Comparison of ENCODE assay signal across 11 cellular contexts in the genomic region with DNA sequence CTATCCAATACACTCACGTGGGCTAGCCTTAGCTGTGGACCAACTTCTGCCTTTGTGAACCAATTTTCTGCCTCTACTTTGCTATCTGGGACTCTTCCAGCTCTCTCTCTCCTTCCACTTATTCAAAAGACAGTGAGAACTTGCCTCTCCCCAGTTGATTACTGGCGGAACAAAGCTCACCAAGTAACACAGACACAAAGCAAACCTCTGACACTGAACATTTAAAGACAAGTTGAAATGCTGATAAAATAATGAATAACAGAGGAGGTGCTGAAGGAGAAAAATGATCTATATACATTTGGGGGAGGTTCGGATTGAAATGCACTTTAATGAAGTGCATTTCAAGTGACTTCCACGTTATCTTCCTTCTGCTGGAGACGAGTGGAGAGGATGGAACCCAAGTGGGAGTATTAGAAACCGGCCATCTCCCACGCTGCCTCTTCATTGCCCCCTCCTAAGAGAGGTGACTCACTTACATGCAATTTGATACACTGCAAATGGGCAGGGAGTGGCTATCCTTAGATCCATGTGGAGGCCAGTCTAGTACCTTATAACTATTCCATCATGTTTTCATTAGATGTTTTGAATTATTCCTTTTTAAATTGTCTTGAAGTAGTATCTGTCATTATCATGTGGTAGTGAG. TPM values are rescaled to one million over a fixed set of nuclear protein-coding genes. Genes with fewer than 3 reads are reported as not detected.
A peak's percentile ranks its signal among the peaks of the same experiment; 100 is the strongest.
DNase-seq lines count a peak whose midpoint lies in the region; FAIRE-seq and TF ChIP-seq lines count a peak whose summit lies in the region.
"Had no signal": no experiment of that assay in that cellular context is flagged by ENCODE, and none has a peak within 500 bp of the region (broad histone marks: within the 10 kb centered on the region; RNA-seq: fewer than 3 reads in every experiment).

No MANE protein-coding gene starts in this region.

- H3K27me3 Mint-ChIP-seq in activated T-cell treated with anti-CD3 and anti-CD28 coated beads, Interleukin-2, amount 50 U/mL, for 24 hours = peaks cover 42% of the 10 kb centered on the region

- H3K9me1 ChIP-seq in endothelial cell of umbilical vein (replicated peaks; ENCODE audit: control insufficient read depth, extremely low read depth, insufficient read depth, low read length) = no peaks in the 10 kb centered on the region

- H3K4me1 ChIP-seq in endothelial cell of umbilical vein (ENCODE audit: control insufficient read depth, extremely low read depth, insufficient read depth, low read length) = no peaks in the 10 kb centered on the region
- peaks cover 11% of the 10 kb centered on the region for H3K4me1 ChIP-seq in osteoblast (ENCODE audit: insufficient read depth, low read length)

- H3K4me2 ChIP-seq in endothelial cell of umbilical vein (ENCODE audit: insufficient read depth, low read length) (no peak overlapping the region), osteoblast (ENCODE audit: insufficient read depth, low read length) (peak overlapping the region; percentile 69)

- H2AFZ ChIP-seq in endothelial cell of umbilical vein (ENCODE audit: low read depth, low read length) (no peak overlapping the region), osteoblast (ENCODE audit: low read length) (peak overlapping the region; percentile 48)

- CTCF ChIA-PET in endothelial cell of umbilical vein (lab: Charles Lee) = no interaction called here

- H4K20me1 ChIP-seq in endothelial cell of umbilical vein (replicated peaks; ENCODE audit: control insufficient read depth, extremely low read depth, insufficient read depth, low read length) (no peaks in the 10 kb centered on the region), osteoblast (ENCODE audit: insufficient read depth, low read length) (no peaks in the 10 kb centered on the region)

- no peak for TF ChIP-seq POLR2A in endothelial cell of umbilical vein (IDR thresholded peaks at IDR 0.05; ENCODE audit: low read depth, low read length)

- H3K4me3 Mint-ChIP-seq in activated T-cell treated with anti-CD3 and anti-CD28 coated beads, Interleukin-2, amount 50 U/mL, for 24 hours = no peak overlapping the region
- H3K4me3 Mint-ChIP-seq: naive thymus-derived CD8-positive, alpha-beta T cell had no signal

- no peaks in the 10 kb centered on the region for H3K36me3 Mint-ChIP-seq in activated T-cell treated with anti-CD3 and anti-CD28 coated beads, Interleukin-2, amount 50 U/mL, for 24 hours (ENCODE audit: low read depth)

- DNase-seq in EL (peak; percentile 81), OCI-M1 (lab: John Stamatoyannopoulos, UW) (peak; percentile 33), endothelial cell of umbilical vein (ENCODE audit: low read depth, low spot score) (no peak), osteoblast (ENCODE audit: insufficient read length, low spot score, missing footprints) (peak; percentile 89), NCI-H2171 treated with DMSO at 0.1 percent for 48 hours (lab: John Stamatoyannopoulos, UW) (no peak), DMS79 (lab: John Stamatoyannopoulos, UW) (no peak)
- DNase-seq in activated CD4-positive, alpha-beta T cell treated with anti-CD3 and anti-CD28 coated beads, Interleukin-2, amount 50 U/mL, for 48 hours = no peak
- no peak for DNase-seq in activated T-cell treated with anti-CD3 and anti-CD28 coated beads, Interleukin-2, amount 50 U/mL, for 24 hours
- DNase-seq: foreskin melanocyte; naive thymus-derived CD8-positive, alpha-beta T cell; NCI-H2171 had no signal

- peak; percentile 37 for FAIRE-seq in endothelial cell of umbilical vein (lab: Jason Lieb, UNC)

- intact Hi-C loops in endothelial cell of umbilical vein (cut with micrococcal nuclease) = no loop called here

- H3K27ac Mint-ChIP-seq in activated T-cell treated with anti-CD3 and anti-CD28 coated beads, Interleukin-2, amount 50 U/mL, for 24 hours = no peak overlapping the region
- H3K27ac Mint-ChIP-seq: naive thymus-derived CD8-positive, alpha-beta T cell had no signal

- H3K36me3 ChIP-seq in endothelial cell of umbilical vein (ENCODE audit: control insufficient read depth in 2 of 2, extremely low read depth in 1 of 2, insufficient read depth in 2 of 2, low read length in 2 of 2) (no peaks in the 10 kb centered on the region), osteoblast (ENCODE audit: insufficient read depth, low read length) (no peaks in the 10 kb centered on the region)

- dilution Hi-C loops in endothelial cell of umbilical vein (cut with MboI; ENCODE audit: extremely low pct_ligation_motif_present, low sequenced_read_pairs) = no loop called here

- H3K27me3 ChIP-seq in endothelial cell of umbilical vein (ENCODE audit: control insufficient read depth in 2 of 2, insufficient read depth in 2 of 2, low read length in 2 of 2) (peaks cover 24 to 45% of the 10 kb centered on the region in 2 experiments), osteoblast (ENCODE audit: insufficient read depth, low read length) (no peaks in the 10 kb centered on the region)

- no peak overlapping the region for H3K4me3 ChIP-seq in endothelial cell of umbilical vein (replicated peaks in 1 of 3; ENCODE audit: insufficient read depth in 1 of 3, low read depth in 1 of 3, low read length in 3 of 3)
- peak overlapping the region; percentile 27 for H3K4me3 ChIP-seq in osteoblast (ENCODE audit: insufficient read depth, low read length)

- H3K9ac ChIP-seq in endothelial cell of umbilical vein (replicated peaks; ENCODE audit: extremely low read depth, insufficient read depth, low read length) = no peak overlapping the region

- H3K9me3 Mint-ChIP-seq in activated T-cell treated with anti-CD3 and anti-CD28 coated beads, Interleukin-2, amount 50 U/mL, for 24 hours = peaks cover 8% of the 10 kb centered on the region

- no peaks in the 10 kb centered on the region for H3K4me1 Mint-ChIP-seq in activated T-cell treated with anti-CD3 and anti-CD28 coated beads, Interleukin-2, amount 50 U/mL, for 24 hours (ENCODE audit: low read depth)
- H3K4me1 Mint-ChIP-seq: naive thymus-derived CD8-positive, alpha-beta T cell had no signal

- BruUV-seq in endothelial cell of umbilical vein (replicated peaks; lab: Mats Ljungman, UMichigan) = no TSS peak

- H3K27ac ChIP-seq in endothelial cell of umbilical vein (ENCODE audit: insufficient read depth, low read depth, low read length) (no peak overlapping the region), osteoblast (ENCODE audit: low read depth, low read length) (peak overlapping the region; percentile 59)

- H3K9me3 ChIP-seq in endothelial cell of umbilical vein (replicated peaks; ENCODE audit: control insufficient read depth, insufficient read depth, low read length) = no peaks in the 10 kb centered on the region
- peaks cover 3% of the 10 kb centered on the region for H3K9me3 ChIP-seq in osteoblast (ENCODE audit: low read depth, low read length)

- H3K79me2 ChIP-seq in endothelial cell of umbilical vein (ENCODE audit: control insufficient read depth, insufficient read depth, low read length) (no peaks in the 10 kb centered on the region), osteoblast (ENCODE audit: insufficient read depth, low read length) (no peaks in the 10 kb centered on the region)

- POLR2A ChIA-PET in endothelial cell of umbilical vein (lab: Charles Lee) = no interaction called here

- TF ChIP-seq CTCF in endothelial cell of umbilical vein (IDR thresholded peaks at IDR 0.05; ENCODE audit: extremely low read depth in 1 of 2, insufficient read depth in 1 of 2, low read depth in 1 of 2, low read length in 2 of 2) = no peak
- TF ChIP-seq CTCF in osteoblast (IDR thresholded peaks at IDR 0.05; ENCODE audit: extremely low read depth, low read depth, low read length) = no peak

TF ChIP-seq in endothelial cell of umbilical vein, 7 proteins besides CTCF, POLR2A, EP300 and RAD21:
- TF ChIP-seq MYC (IDR thresholded peaks at IDR 0.05; ENCODE audit: low read depth, low read length) (no peak), GATA2 (IDR thresholded peaks at IDR 0.05; ENCODE audit: insufficient read depth, insufficient read length, low read depth, low read length) (no peak), EZH2 (IDR thresholded peaks at IDR 0.05; ENCODE audit: borderline replicate concordance, low read depth, low read length, severe bottlenecking) (no peak), FOS (IDR thresholded peaks at IDR 0.05; ENCODE audit: borderline replicate concordance, insufficient read depth, low read length) (peak; percentile 53)
- TF ChIP-seq, protein P1, sequence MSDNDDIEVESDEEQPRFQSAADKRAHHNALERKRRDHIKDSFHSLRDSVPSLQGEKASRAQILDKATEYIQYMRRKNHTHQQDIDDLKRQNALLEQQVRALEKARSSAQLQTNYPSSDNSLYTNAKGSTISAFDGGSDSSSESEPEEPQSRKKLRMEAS (IDR thresholded peaks at IDR 0.05; ENCODE audit: insufficient read depth, insufficient read length) = no peak

RNA-seq across cellular contexts. Expression of a gene that starts 6.1 kb away (rescaled TPM):
- total RNA-seq in endothelial cell of umbilical vein = 0.13 and 0.51 TPM in 2 replicates
- polyA plus RNA-seq in endothelial cell of umbilical vein = 0.02 TPM in 1 of 2 replicates, not detected in the other
- 0.01 TPM in 1 of 2 replicates, not detected in the other for polyA plus RNA-seq in endothelial cell of umbilical vein (2011; cell fraction: cytosol; rRNA removed)
- polyA plus RNA-seq in endothelial cell of umbilical vein (2011; cell fraction: nucleus; rRNA removed) = 0.01 TPM in 1 of 2 replicates, not detected in the other
- not detected in 2 replicates for polyA plus RNA-seq in endothelial cell of umbilical vein (2012)
- not detected in 2 replicates for polyA minus RNA-seq in endothelial cell of umbilical vein
- polyA minus RNA-seq in endothelial cell of umbilical vein (2011; cell fraction: cytosol; rRNA and poly(A)+ RNA removed) = 0.51 TPM
- not detected in 2 replicates for polyA minus RNA-seq in endothelial cell of umbilical vein (2011; cell fraction: nucleus; rRNA and poly(A)+ RNA removed)
- 3.8 and 10.1 TPM in 2 replicates for total RNA-seq in osteoblast
- total RNA-seq: naive thymus-derived CD8-positive, alpha-beta T cell had no signal
- polyA plus RNA-seq: naive thymus-derived CD8-positive, alpha-beta T cell had no signal

Comparison
In these comparisons a context has a peak if more than half of its experiments do, and no peak if none do; other contexts are left out.
1. DNase-seq: peak in EL (single experiment), OCI-M1 (single experiment) and osteoblast (single experiment); none in endothelial cell of umbilical vein (single experiment), NCI-H2171 treated with DMSO at 0.1 percent for 48 hours (single experiment), activated CD4-positive, alpha-beta T cell treated with anti-CD3 and anti-CD28 coated beads, Interleukin-2, amount 50 U/mL, for 48 hours (0 of 2), activated T-cell treated with anti-CD3 and anti-CD28 coated beads, Interleukin-2, amount 50 U/mL, for 24 hours (single experiment) and DMS79 (single experiment).